Comparison of ENCODE assay signal across 12 cellular contexts in the genomic region with DNA sequence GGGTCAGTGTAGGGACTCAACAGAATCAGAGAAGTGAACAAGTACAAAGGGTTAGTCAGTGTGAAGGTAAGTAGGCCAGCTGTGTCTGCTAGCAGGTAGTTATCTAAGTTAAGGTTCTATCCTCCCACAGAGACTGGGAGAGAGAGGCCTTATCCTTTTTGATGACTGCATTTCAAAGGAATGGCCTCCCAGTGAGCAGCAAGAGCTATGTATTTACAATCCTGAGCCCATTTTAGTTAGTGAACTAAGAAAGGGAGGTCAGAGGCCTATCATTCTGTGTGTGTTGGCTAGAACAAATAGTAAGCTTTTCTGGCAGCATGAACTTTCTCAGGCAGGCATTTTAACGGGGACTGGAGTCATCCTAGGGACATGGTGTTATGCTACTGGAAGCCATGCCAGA.
DNase-seq lines count a peak whose midpoint lies in the region; ATAC-seq and TF ChIP-seq lines count a peak whose summit lies in the region.
"Had no signal": no experiment of that assay in that cellular context is flagged by ENCODE, and none has a peak within 500 bp of the region (broad histone marks: within the 10 kb centered on the region; RNA-seq: fewer than 3 reads in every experiment).

No MANE protein-coding gene starts in this region.

- H3K4me3 Mint-ChIP-seq in natural killer cell, result no peak overlapping the region
- no peak overlapping the region for H3K4me3 Mint-ChIP-seq in glutamatergic neuron (ENCODE audit: unreplicated experiment)
- H3K4me3 Mint-ChIP-seq: immature natural killer cell had no signal

- in situ Hi-C loops in astrocyte of the cerebellum (cut with HindIII; ENCODE audit: low sequenced_read_pairs), result no loop called here

- intact Hi-C loops in natural killer cell (cut with micrococcal nuclease), result no loop called here

- DNase-seq in HCEC 1CT, result peak; percentile 82
- DNase-seq in astrocyte of the cerebellum (ENCODE audit: low read depth), result peak; percentile 89
- peak; percentile 94 for DNase-seq in iris pigment epithelial cell (ENCODE audit: low read depth)
- DNase-seq in smooth muscle cell of the brain vasculature (ENCODE audit: low read depth, low spot score), result peak; percentile 86
- DNase-seq in natural killer cell, result no peak
- DNase-seq in NCI-H748 (lab: John Stamatoyannopoulos, UW; ENCODE audit: unreplicated experiment), result no peak
- no peak for DNase-seq in glutamatergic neuron
- DNase-seq: activated effector memory CD4-positive, alpha-beta T cell treated with anti-CD3 and anti-CD28 coated beads, Interleukin-2, amount 50 U/mL, for 16 hours; DMS79; immature natural killer cell; NCI-H1694 treated with DMSO at 0.1 percent for 48 hours; SHP77 had no signal

- H3K27me3 Mint-ChIP-seq in natural killer cell (ENCODE audit: low read depth in 2 of 2) (no peaks in the 10 kb centered on the region), glutamatergic neuron (ENCODE audit: unreplicated experiment) (peaks cover 1% of the 10 kb centered on the region)

- peaks cover 0 to 6% of the 10 kb centered on the region in 2 donors for H3K9me3 Mint-ChIP-seq in natural killer cell
- H3K9me3 Mint-ChIP-seq in glutamatergic neuron (ENCODE audit: unreplicated experiment), result no peaks in the 10 kb centered on the region

- H3K4me1 Mint-ChIP-seq in natural killer cell (no peaks in the 10 kb centered on the region), glutamatergic neuron (ENCODE audit: low read depth, unreplicated experiment) (no peaks in the 10 kb centered on the region)
- H3K4me1 Mint-ChIP-seq: immature natural killer cell had no signal

- H3K4me3 ChIP-seq in astrocyte of the cerebellum (ENCODE audit: low read depth, low read length), result no peak overlapping the region

- H3K27ac Mint-ChIP-seq in natural killer cell (no peak overlapping the region), glutamatergic neuron (ENCODE audit: unreplicated experiment) (no peak overlapping the region)
- H3K27ac Mint-ChIP-seq: immature natural killer cell had no signal

- TF ChIP-seq CTCF in astrocyte of the cerebellum (IDR thresholded peaks at IDR 0.05; ENCODE audit: low read depth, low read length, missing control alignments) (no peak), natural killer cell (IDR thresholded peaks at IDR 0.05) (no peak), glutamatergic neuron (IDR thresholded peaks at IDR 0.05; ENCODE audit: partially characterized antibody, unreplicated experiment) (no peak)

- H3K36me3 Mint-ChIP-seq in natural killer cell (no peaks in the 10 kb centered on the region), glutamatergic neuron (ENCODE audit: unreplicated experiment) (peaks cover 4% of the 10 kb centered on the region)
- H3K36me3 Mint-ChIP-seq: immature natural killer cell had no signal

- no peak for ATAC-seq in natural killer cell

Comparison
In these comparisons a context has a peak if more than half of its experiments do, and no peak if none do; other contexts are left out.
1. DNase-seq: peak in HCEC 1CT (single experiment), astrocyte of the cerebellum (single experiment), iris pigment epithelial cell (single experiment) and smooth muscle cell of the brain vasculature (single experiment); none in natural killer cell (single experiment), NCI-H748 (single experiment) and glutamatergic neuron (single experiment).